9 cellular contexts compared by ENCODE assay signal in genomic region chr13:76879876-76880270, GRCh38. TPM values are rescaled to one million over a fixed set of nuclear protein-coding genes. Genes with fewer than 3 reads are reported as not detected.
DNase-seq lines count a peak whose midpoint lies in the region; ATAC-seq and TF ChIP-seq lines count a peak whose summit lies in the region.
"Had no signal": no experiment of that assay in that cellular context is flagged by ENCODE, and none has a peak within 500 bp of the region (broad histone marks: within the 10 kb centered on the region; RNA-seq: fewer than 3 reads in every experiment).

No MANE protein-coding gene starts in this region.

- no peak overlapping the region for H3K18ac ChIP-seq in neuronal stem cell (ENCODE audit: low read length)

- H3K9ac ChIP-seq in mammary epithelial cell (ENCODE audit: insufficient read depth, low read length), result no peak overlapping the region
- H3K9ac ChIP-seq in neuronal stem cell (ENCODE audit: low read depth, low read length, poor library complexity), result no peak overlapping the region

- 64% methylated on average over 3 of the region's 3 CpGs for WGBS in mammary epithelial cell (ENCODE audit: low coverage, missing lambda C conversion rate)
- no CpG with 5 or more reads among the region's 3 CpGs for WGBS in neuronal stem cell (ENCODE audit: extremely low coverage in 2 of 2, insufficient read length in 2 of 2, insufficient replicate concordance in 1 of 2), 2 donors

- H2BK12ac ChIP-seq in neuronal stem cell (ENCODE audit: low read length), result no peak overlapping the region

- H3K79me1 ChIP-seq in neuronal stem cell (ENCODE audit: low read depth, low read length), result no peaks in the 10 kb centered on the region

- intact Hi-C loops in mammary epithelial cell (cut with micrococcal nuclease) (no loop called here), gastrocnemius medialis (cut with DNase I; ENCODE audit: low total_unique reads) (loop anchor here (10.0 kb wide), 2 partner anchors 145 to 215 kb away; partner anchors contain the start of gene FBXL3)

- BruUV-seq in mammary epithelial cell (replicated peaks; lab: Mats Ljungman, UMichigan), result no TSS peak

- H3K23ac ChIP-seq in neuronal stem cell (ENCODE audit: low read depth, low read length, poor library complexity), result no peak overlapping the region

- H3K14ac ChIP-seq in neuronal stem cell (ENCODE audit: low read length), result no peak overlapping the region

- H3K4me1 ChIP-seq in mammary epithelial cell (ENCODE audit: insufficient read depth, low read length) (peaks cover 26% of the 10 kb centered on the region), gastrocnemius medialis (peaks cover 0 to 8% of the 10 kb centered on the region in 2 donors), neuronal stem cell (ENCODE audit: control insufficient read depth in 2 of 2, insufficient read depth in 1 of 2, low read depth in 1 of 2, low read length in 2 of 2) (peaks cover 0 to 1% of the 10 kb centered on the region in 2 donors)

- no peak for TF ChIP-seq POLR2A in gastrocnemius medialis (IDR thresholded peaks at IDR 0.05)

- no peak overlapping the region for H4K8ac ChIP-seq in neuronal stem cell (ENCODE audit: low read depth, low read length)

- no peak for TF ChIP-seq CTCF in mammary epithelial cell (conservative IDR thresholded peaks at IDR 0.05 in 1 of 2, IDR thresholded peaks at IDR 0.05 in 1 of 2; ENCODE audit: extremely low read depth in 1 of 2, insufficient read depth in 1 of 2, low read depth in 1 of 2, low read length in 2 of 2)
- TF ChIP-seq CTCF in gastrocnemius medialis (IDR thresholded peaks at IDR 0.05 in 4 of 5, conservative IDR thresholded peaks at IDR 0.05 in 1 of 5), result no peak

- H3K27ac ChIP-seq in mammary epithelial cell (ENCODE audit: insufficient read depth, low read depth, low read length), result peak overlapping the region; percentile 20
- peak overlapping the region; percentile 45 to 71 (median 61) for H3K27ac ChIP-seq in gastrocnemius medialis
- H3K27ac ChIP-seq in neuronal stem cell (replicated peaks; ENCODE audit: low read length), result no peak overlapping the region

- H3K27me3 ChIP-seq in mammary epithelial cell (ENCODE audit: insufficient read depth, low read length), result no peaks in the 10 kb centered on the region
- peaks cover 3 to 35% (median 24%) of the 10 kb centered on the region in 3 donors for H3K27me3 ChIP-seq in gastrocnemius medialis
- H3K27me3 ChIP-seq in neuronal stem cell (ENCODE audit: control insufficient read depth in 3 of 3, insufficient read depth in 3 of 3, low read depth in 1 of 3, low read length in 3 of 3), result peaks cover 1 to 17% (median 11%) of the 10 kb centered on the region in 3 experiments

- no peaks in the 10 kb centered on the region for H4K20me1 ChIP-seq in mammary epithelial cell (ENCODE audit: insufficient read depth, low read length)

- no peak overlapping the region for H2AK5ac ChIP-seq in neuronal stem cell (ENCODE audit: low read depth, low read length)

- ATAC-seq in GM19023 (IDR thresholded peaks at IDR 0.05; ENCODE audit: unreplicated experiment), result peak; percentile 30
- peak; percentile 14 for ATAC-seq in HG03103 (IDR thresholded peaks at IDR 0.05; ENCODE audit: low read depth, unreplicated experiment)
- no peak for ATAC-seq in gastrocnemius medialis

- in situ Hi-C loops in mammary epithelial cell (cut with MboI; ENCODE audit: low sequenced_read_pairs in 2 of 2), result loop anchor here in 1 of 2 donors (10.0 kb wide), 1 partner anchor 215 kb away; no protein-coding TSS in a partner anchor
- in situ Hi-C loops in gastrocnemius medialis (cut with MboI; ENCODE audit: low sequenced_read_pairs in 4 of 4), result no loop called here

- H2BK5ac ChIP-seq in neuronal stem cell (ENCODE audit: low read length), result no peak overlapping the region

- no peaks in the 10 kb centered on the region for H3K9me3 ChIP-seq in mammary epithelial cell (replicated peaks; ENCODE audit: insufficient read depth, low read length)
- no peaks in the 10 kb centered on the region for H3K9me3 ChIP-seq in gastrocnemius medialis
- H3K9me3 ChIP-seq in neuronal stem cell (replicated peaks in 1 of 2; ENCODE audit: control insufficient read depth in 2 of 2, insufficient read depth in 1 of 2, low read depth in 1 of 2, low read length in 2 of 2), result no peaks in the 10 kb centered on the region

- CTCF ChIA-PET in mammary epithelial cell (lab: Charles Lee; ENCODE audit: low non-redundant PET), result interaction anchor here (0.6 kb wide), 1 partner anchor 827 kb away, joined by 5 read pairs; no protein-coding TSS in a partner anchor

- no peak overlapping the region for H4K91ac ChIP-seq in neuronal stem cell (ENCODE audit: low read depth, low read length, poor library complexity)

- H3K4me3 ChIP-seq in mammary epithelial cell (replicated peaks in 1 of 3; ENCODE audit: insufficient read depth in 1 of 3, low read depth in 2 of 3, low read length in 3 of 3), result no peak overlapping the region
- H3K4me3 ChIP-seq in gastrocnemius medialis, result no peak overlapping the region
- no peak overlapping the region for H3K4me3 ChIP-seq in neuronal stem cell (ENCODE audit: low read length in 2 of 2)

- no peak overlapping the region for H3K4ac ChIP-seq in neuronal stem cell (ENCODE audit: low read length)

- peaks cover 42% of the 10 kb centered on the region for H3K79me2 ChIP-seq in mammary epithelial cell (ENCODE audit: insufficient read depth, low read length)

- H3K36me3 ChIP-seq in mammary epithelial cell (ENCODE audit: insufficient read depth, low read length) (no peaks in the 10 kb centered on the region), gastrocnemius medialis (no peaks in the 10 kb centered on the region), neuronal stem cell (replicated peaks in 1 of 2; ENCODE audit: control insufficient read depth in 2 of 2, insufficient read depth in 2 of 2, low read length in 2 of 2) (no peaks in the 10 kb centered on the region)

- DNase-seq in mammary epithelial cell (no peak), gastrocnemius medialis (no peak), neuronal stem cell (ENCODE audit: low spot score) (no peak), globus pallidus (ENCODE audit: low spot score) (no peak)
- no peak for DNase-seq in activated effector memory CD4-positive, alpha-beta T cell treated with anti-CD3 and anti-CD28 coated beads, Interleukin-2, amount 50 U/mL, for 16 hours
- DNase-seq in stimulated activated CD4-positive, alpha-beta T cell treated with anti-CD3 and anti-CD28 coated beads, Interleukin-1b, Interleukin-23, amount 100 ng/mL, for 48 hours, result no peak
- DNase-seq: cortex of kidney had no signal

- no peak overlapping the region for H2BK15ac ChIP-seq in neuronal stem cell (ENCODE audit: low read length)

- no peak overlapping the region for H2BK120ac ChIP-seq in neuronal stem cell (ENCODE audit: low read depth, low read length)

- H3K4me2 ChIP-seq in mammary epithelial cell (ENCODE audit: insufficient read depth, low read depth, low read length) (peak overlapping the region; percentile 55), neuronal stem cell (ENCODE audit: insufficient read depth, low read length, poor library complexity, severe bottlenecking) (no peak overlapping the region)

- H2AFZ ChIP-seq in mammary epithelial cell (ENCODE audit: low read depth, low read length), result peak overlapping the region; percentile 1
- no peak overlapping the region for H2AFZ ChIP-seq in neuronal stem cell (ENCODE audit: low read length)

- dilution Hi-C loops in mammary epithelial cell (cut with HindIII; ENCODE audit: low sequenced_read_pairs), result no loop called here

RNA-seq across cellular contexts. Expression of gene KCTD12, which starts 6.3 kb away (rescaled TPM):
- total RNA-seq in mammary epithelial cell (10 to 100 TPM; 57.0 to 80.1 TPM), gastrocnemius medialis (10 to 100 TPM; 17.3 to 35.9 (median 27.1) TPM)
- 25.3 TPM for polyA plus RNA-seq in mammary epithelial cell
- polyA minus RNA-seq in mammary epithelial cell, result 52.3 TPM
- 2.8 TPM for polyA plus RNA-seq in neuronal stem cell (2013, experiment 1 of 2)
- polyA plus RNA-seq in neuronal stem cell (2013, experiment 2 of 2), result 2.7 TPM

Comparison
In these comparisons a context has a peak if more than half of its experiments do, and no peak if none do; other contexts are left out.
1. ATAC-seq: peak in GM19023 (single experiment) and HG03103 (single experiment); none in gastrocnemius medialis (0 of 2).